ENCODE assay signal across 12 cellular contexts in the genomic region with DNA sequence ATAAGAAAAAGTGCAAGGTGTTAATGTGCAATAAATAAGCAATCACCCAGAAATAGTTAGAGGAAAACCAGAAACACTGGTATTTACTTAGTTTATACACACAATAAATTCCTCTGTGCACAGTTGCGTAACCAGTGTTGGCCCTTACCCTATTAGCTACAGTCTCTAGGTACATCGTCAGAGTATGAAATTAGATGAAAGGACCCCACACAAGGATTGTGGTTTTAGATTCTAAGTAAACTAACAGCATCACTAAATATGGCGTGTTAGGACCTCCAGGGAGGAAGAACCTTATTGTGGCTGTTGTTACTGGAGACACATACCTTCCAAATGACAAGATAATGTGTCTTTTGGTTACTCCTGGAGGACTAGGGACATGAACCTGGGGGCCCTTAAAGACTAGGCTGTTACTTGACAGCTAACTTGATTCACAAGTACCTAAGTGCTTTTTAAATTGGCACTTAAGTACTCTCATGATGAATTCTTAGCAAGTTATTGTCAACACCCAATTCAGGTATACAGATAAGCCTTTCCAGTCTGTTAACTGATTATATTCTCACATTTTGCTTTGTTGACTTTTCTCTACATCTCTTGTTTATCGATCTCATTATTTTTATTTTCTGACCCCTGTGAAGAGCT.
DNase-seq lines count a peak whose midpoint lies in the region; ATAC-seq and TF ChIP-seq lines count a peak whose summit lies in the region.
"Had no signal": no experiment of that assay in that cellular context is flagged by ENCODE, and none has a peak within 500 bp of the region (broad histone marks: within the 10 kb centered on the region; RNA-seq: fewer than 3 reads in every experiment).

No MANE protein-coding gene starts in this region.

- no peak overlapping the region for H3K4me3 Mint-ChIP-seq in stimulated activated naive B cell treated with anti-CD40 and anti-IgM and Interleukin-4, amounts not matched to agents 10 μg/mL and 1 μg/mL and 100 μg/mL, for 72 hours
- H3K4me3 Mint-ChIP-seq: memory B cell had no signal

- peaks cover 4 to 34% of the 10 kb centered on the region in 2 donors for H3K36me3 Mint-ChIP-seq in stimulated activated naive B cell treated with anti-CD40 and anti-IgM and Interleukin-4, amounts not matched to agents 10 μg/mL and 1 μg/mL and 100 μg/mL, for 72 hours
- H3K36me3 Mint-ChIP-seq: memory B cell had no signal

- H3K9me3 ChIP-seq in fibroblast of lung (ENCODE audit: control insufficient read depth, insufficient read depth, low read depth, low read length): no peaks in the 10 kb centered on the region

- no peaks in the 10 kb centered on the region for H3K27me3 ChIP-seq in fibroblast of lung (ENCODE audit: control insufficient read depth, insufficient read depth, low read length)

- intact Hi-C loops in sciatic nerve (cut with DNase I): no loop called here

- no peak for TF ChIP-seq CTCF in fibroblast of lung (conservative IDR thresholded peaks at IDR 0.05 in 1 of 2, IDR thresholded peaks at IDR 0.05 in 1 of 2; ENCODE audit: low read depth in 1 of 2, low read length in 2 of 2)

- H3K4me1 ChIP-seq in fibroblast of lung (ENCODE audit: control insufficient read depth, extremely low read depth, insufficient read depth, low read length): peaks cover 63% of the 10 kb centered on the region

- peak overlapping the region; percentile 92 for H3K27ac ChIP-seq in fibroblast of lung (ENCODE audit: insufficient read depth, low read length)

- peaks cover 42% of the 10 kb centered on the region for H3K79me2 ChIP-seq in fibroblast of lung (ENCODE audit: control insufficient read depth, insufficient read depth, low read length)

- H3K27ac Mint-ChIP-seq in stimulated activated naive B cell treated with anti-CD40 and anti-IgM and Interleukin-4, amounts not matched to agents 10 μg/mL and 1 μg/mL and 100 μg/mL, for 72 hours: no peak overlapping the region
- H3K27ac Mint-ChIP-seq: memory B cell had no signal

- DNase-seq in EL: peak; percentile 81
- peak; percentile 57 for DNase-seq in RPMI7951 (ENCODE audit: low read depth)
- DNase-seq in fibroblast of lung (ENCODE audit: low read depth in 2 of 2): peak; percentile 67 to 69
- no peak for DNase-seq in sciatic nerve (ENCODE audit: low spot score)
- DNase-seq in NCI-H69 (lab: John Stamatoyannopoulos, UW): no peak
- DNase-seq in OCI-M2 (lab: John Stamatoyannopoulos, UW; ENCODE audit: unreplicated experiment): no peak
- DNase-seq in stimulated activated naive B cell treated with anti-CD40 and anti-IgM and Interleukin-4, amounts not matched to agents 10 μg/mL and 1 μg/mL and 100 μg/mL, for 72 hours: no peak
- DNase-seq: central memory CD4-positive, alpha-beta T cell; NCI-H2081 treated with DMSO at 0.1 percent for 48 hours; RPMI8226 had no signal

- no peak overlapping the region for H3K4me2 ChIP-seq in fibroblast of lung (ENCODE audit: extremely low read depth, insufficient read depth, low read length)

- no peaks in the 10 kb centered on the region for H4K20me1 ChIP-seq in fibroblast of lung (ENCODE audit: control insufficient read depth, extremely low read depth, insufficient read depth, low read length)

- H3K4me3 ChIP-seq in fibroblast of lung (replicated peaks in 1 of 4; ENCODE audit: control extremely low read depth in 1 of 4, insufficient read depth in 1 of 4, low read depth in 3 of 4, low read length in 4 of 4): no peak overlapping the region

- no peak overlapping the region for H3K9ac ChIP-seq in fibroblast of lung (ENCODE audit: insufficient read depth, low read length)

- H3K27me3 Mint-ChIP-seq in stimulated activated naive B cell treated with anti-CD40 and anti-IgM and Interleukin-4, amounts not matched to agents 10 μg/mL and 1 μg/mL and 100 μg/mL, for 72 hours: no peaks in the 10 kb centered on the region
- H3K27me3 Mint-ChIP-seq: memory B cell had no signal

- peak; percentile 41 for ATAC-seq in sciatic nerve
- no peak for ATAC-seq in GM18498 (IDR thresholded peaks at IDR 0.05; ENCODE audit: unreplicated experiment)
- no peak for ATAC-seq in stimulated activated naive B cell treated with anti-CD40 and anti-IgM and Interleukin-4, amounts not matched to agents 10 μg/mL and 1 μg/mL and 100 μg/mL, for 72 hours (replicated peaks)

- no peak overlapping the region for H2AFZ ChIP-seq in fibroblast of lung (ENCODE audit: low read length)

- H3K36me3 ChIP-seq in fibroblast of lung (ENCODE audit: control insufficient read depth, insufficient read depth, low read length): peaks cover 24% of the 10 kb centered on the region

- H3K4me1 Mint-ChIP-seq in stimulated activated naive B cell treated with anti-CD40 and anti-IgM and Interleukin-4, amounts not matched to agents 10 μg/mL and 1 μg/mL and 100 μg/mL, for 72 hours: peaks cover 1 to 17% of the 10 kb centered on the region in 2 donors
- H3K4me1 Mint-ChIP-seq: memory B cell had no signal

- H3K9me3 Mint-ChIP-seq in stimulated activated naive B cell treated with anti-CD40 and anti-IgM and Interleukin-4, amounts not matched to agents 10 μg/mL and 1 μg/mL and 100 μg/mL, for 72 hours: peaks cover under 1 to 1% of the 10 kb centered on the region in 2 donors
- H3K9me3 Mint-ChIP-seq: memory B cell had no signal

Comparison
In these comparisons a context has a peak if more than half of its experiments do, and no peak if none do; other contexts are left out.
1. DNase-seq: peak in EL (single experiment), RPMI7951 (single experiment) and fibroblast of lung (2 of 2); none in sciatic nerve (single experiment), NCI-H69 (single experiment), OCI-M2 (single experiment) and stimulated activated naive B cell treated with anti-CD40 and anti-IgM and Interleukin-4, amounts not matched to agents 10 μg/mL and 1 μg/mL and 100 μg/mL, for 72 hours (single experiment).